Comparison of ENCODE assay signal across 8 cellular contexts in the genomic region with DNA sequence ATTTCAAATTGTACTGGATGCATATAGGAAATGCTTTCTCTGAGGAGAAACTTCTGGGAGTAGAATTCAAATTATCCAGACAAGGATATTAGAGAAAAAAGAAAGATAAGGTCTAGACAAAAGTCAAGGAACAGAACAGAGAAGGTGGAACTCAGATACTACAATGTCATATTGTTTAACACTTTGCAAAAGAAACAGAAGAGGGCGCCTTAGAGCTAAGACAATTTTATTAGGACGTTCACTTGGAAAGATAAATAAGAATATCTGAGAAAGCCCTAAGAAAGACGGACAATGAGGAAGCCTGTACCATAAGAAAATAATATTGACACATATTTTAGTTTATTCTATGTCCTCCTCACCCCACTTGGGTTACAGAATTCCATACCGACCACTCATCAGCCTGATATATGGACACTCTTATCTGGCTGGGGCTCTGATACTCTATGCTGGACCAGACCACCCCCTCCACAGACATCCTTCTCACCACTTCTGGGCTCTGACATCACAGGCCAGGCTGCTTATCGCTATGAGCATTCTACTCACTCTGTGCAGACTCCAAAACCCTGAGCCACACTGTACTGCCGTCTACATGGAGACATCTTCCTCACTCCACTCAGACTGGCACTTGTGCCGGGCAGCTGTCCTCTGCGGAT. TPM values are rescaled to one million over a fixed set of nuclear protein-coding genes. Genes with fewer than 3 reads are reported as not detected.
DNase-seq lines count a peak whose midpoint lies in the region; ATAC-seq and TF ChIP-seq lines count a peak whose summit lies in the region.

No MANE protein-coding gene starts in this region.

- no peak overlapping the region for H3K4me3 Mint-ChIP-seq in mesothelial cell of epicardium
- H3K4me3 Mint-ChIP-seq in stimulated activated memory B cell treated with anti-CD40 and anti-IgM and Interleukin-4, amounts not matched to agents 10 μg/mL and 1 μg/mL and 100 μg/mL, for 72 hours = no peak overlapping the region

- H3K36me3 Mint-ChIP-seq in mesothelial cell of epicardium = no peaks in the 10 kb centered on the region
- H3K36me3 Mint-ChIP-seq in stimulated activated memory B cell treated with anti-CD40 and anti-IgM and Interleukin-4, amounts not matched to agents 10 μg/mL and 1 μg/mL and 100 μg/mL, for 72 hours = no peaks in the 10 kb centered on the region

- no peak overlapping the region for H3K27ac ChIP-seq in 22Rv1

- ATAC-seq in stimulated activated memory B cell treated with anti-CD40 and anti-IgM and Interleukin-4, amounts not matched to agents 10 μg/mL and 1 μg/mL and 100 μg/mL, for 72 hours = no peak

- peaks cover 1% of the 10 kb centered on the region for H3K4me1 Mint-ChIP-seq in mesothelial cell of epicardium
- H3K4me1 Mint-ChIP-seq in stimulated activated memory B cell treated with anti-CD40 and anti-IgM and Interleukin-4, amounts not matched to agents 10 μg/mL and 1 μg/mL and 100 μg/mL, for 72 hours = peaks cover 9% of the 10 kb centered on the region

- H3K27me3 Mint-ChIP-seq in mesothelial cell of epicardium (ENCODE audit: low read depth) = no peaks in the 10 kb centered on the region
- no peaks in the 10 kb centered on the region for H3K27me3 Mint-ChIP-seq in stimulated activated memory B cell treated with anti-CD40 and anti-IgM and Interleukin-4, amounts not matched to agents 10 μg/mL and 1 μg/mL and 100 μg/mL, for 72 hours

- no peaks in the 10 kb centered on the region for H3K9me3 Mint-ChIP-seq in mesothelial cell of epicardium
- no peaks in the 10 kb centered on the region for H3K9me3 Mint-ChIP-seq in stimulated activated memory B cell treated with anti-CD40 and anti-IgM and Interleukin-4, amounts not matched to agents 10 μg/mL and 1 μg/mL and 100 μg/mL, for 72 hours

- H3K4me3 ChIP-seq in choroid plexus epithelial cell (ENCODE audit: low read depth, low read length) = no peak overlapping the region

- peak; percentile 83 for TF ChIP-seq CTCF in 22Rv1 (IDR thresholded peaks at IDR 0.05)
- TF ChIP-seq CTCF in GM12873 (IDR thresholded peaks at IDR 0.05; ENCODE audit: insufficient read depth, low read depth, low read length, missing control alignments) = peak; percentile 56
- peak; percentile 61 for TF ChIP-seq CTCF in choroid plexus epithelial cell (conservative IDR thresholded peaks at IDR 0.05; ENCODE audit: low read depth, low read length)
- TF ChIP-seq CTCF in mesothelial cell of epicardium (IDR thresholded peaks at IDR 0.05; ENCODE audit: unreplicated experiment) = peak; percentile 40

- DNase-seq in NCI-H82 (lab: John Stamatoyannopoulos, UW) = peak; percentile 57
- DNase-seq in choroid plexus epithelial cell (ENCODE audit: low read depth) = peak; percentile 73
- DNase-seq in mesothelial cell of epicardium (ENCODE audit: low spot score in 2 of 2, unreplicated experiment in 2 of 2) = no peak
- no peak for DNase-seq in stimulated activated CD4-positive, alpha-beta T cell treated with anti-CD3 and anti-CD28 coated beads, Interleukin-4, amount 100 ng/mL, for 4 hours
- no peak for DNase-seq in activated CD4-positive, alpha-beta T cell treated with anti-CD3 and anti-CD28 coated beads for 1 hour

- no peak overlapping the region for H3K27ac Mint-ChIP-seq in mesothelial cell of epicardium
- H3K27ac Mint-ChIP-seq in stimulated activated memory B cell treated with anti-CD40 and anti-IgM and Interleukin-4, amounts not matched to agents 10 μg/mL and 1 μg/mL and 100 μg/mL, for 72 hours = no peak overlapping the region

RNA-seq across cellular contexts. Expression of gene AK3, which starts 9.1 kb away (rescaled TPM):
- total RNA-seq in mesothelial cell of epicardium = 48.5 to 57.2 TPM (median 54.2 TPM) in 3 replicates

RNA-seq across cellular contexts. Expression of gene RCL1, which starts 42.6 kb away (rescaled TPM):
- 21.2 to 22.8 TPM (median 21.4 TPM) in 3 replicates for total RNA-seq in mesothelial cell of epicardium

Comparison
In these comparisons a context has a peak if more than half of its experiments do, and no peak if none do; other contexts are left out.
1. DNase-seq: peak in NCI-H82 (single experiment) and choroid plexus epithelial cell (single experiment); none in mesothelial cell of epicardium (0 of 2), stimulated activated CD4-positive, alpha-beta T cell treated with anti-CD3 and anti-CD28 coated beads, Interleukin-4, amount 100 ng/mL, for 4 hours (0 of 2) and activated CD4-positive, alpha-beta T cell treated with anti-CD3 and anti-CD28 coated beads for 1 hour (single experiment).
2. Peak in every context shown above with its lines, with median percentiles within 50 percentile points of each other: CTCF ChIP-seq.